28 cellular contexts compared by ENCODE assay signal in the genomic region with DNA sequence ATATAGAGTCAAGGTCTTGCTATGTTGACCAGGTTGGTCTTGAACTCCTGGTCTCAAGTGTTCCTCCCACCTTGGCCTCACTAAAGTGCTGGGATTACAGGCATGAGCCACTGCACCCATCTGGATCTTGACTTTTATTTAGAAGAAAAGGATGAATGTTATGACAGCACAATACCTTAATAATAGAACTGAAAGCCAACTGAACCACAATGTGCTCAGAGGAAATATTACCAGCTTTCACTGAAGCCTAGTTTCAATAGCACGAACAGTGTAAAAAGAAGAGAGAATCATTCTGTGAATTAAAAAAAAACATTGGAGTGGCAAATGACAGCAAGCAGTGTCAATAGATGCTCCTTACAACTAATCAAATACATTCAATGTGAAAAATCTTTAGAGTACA.
DNase-seq lines count a peak whose midpoint lies in the region; ATAC-seq and TF ChIP-seq lines count a peak whose summit lies in the region.
"Had no signal": no experiment of that assay in that cellular context is flagged by ENCODE, and none has a peak within 500 bp of the region (broad histone marks: within the 10 kb centered on the region; RNA-seq: fewer than 3 reads in every experiment).

No MANE protein-coding gene starts in this region.

- H3K4me1 ChIP-seq in mesenchymal stem cell (ENCODE audit: control insufficient read depth, insufficient read depth, low read depth, low read length), result no peaks in the 10 kb centered on the region
- H3K4me1 ChIP-seq: transverse colon had no signal

- H2AK5ac ChIP-seq in mesenchymal stem cell (ENCODE audit: low read length, severe bottlenecking), result no peak overlapping the region

- no peaks in the 10 kb centered on the region for H3K9me3 ChIP-seq in mesenchymal stem cell (ENCODE audit: control insufficient read depth, low read length)
- H3K9me3 ChIP-seq: SK-N-SH, transverse colon had no signal

- H3K14ac ChIP-seq in mesenchymal stem cell (ENCODE audit: low read length in 2 of 2), result no peak overlapping the region

- CTCF ChIA-PET in GM10248 (lab: Yijun Ruan, JAX), result interaction anchor here (1.1 to 1.3 kb wide), 2 partner anchors 12 to 155 kb away, joined by 3 to 4 read pairs; no protein-coding TSS in a partner anchor

- no peak overlapping the region for H3K9ac ChIP-seq in mesenchymal stem cell (ENCODE audit: low read length)
- H3K9ac ChIP-seq: SK-N-SH had no signal

- no peak overlapping the region for H4K8ac ChIP-seq in mesenchymal stem cell (ENCODE audit: low read length)

- no peaks in the 10 kb centered on the region for H3K79me1 ChIP-seq in mesenchymal stem cell (replicated peaks; ENCODE audit: low read length, poor library complexity, severe bottlenecking)

- WGBS in mesenchymal stem cell, result no CpG with 5 or more reads among the region's 1 CpG

- no peak overlapping the region for H2BK120ac ChIP-seq in mesenchymal stem cell (ENCODE audit: low read depth, low read length)

- no peak overlapping the region for H2BK12ac ChIP-seq in mesenchymal stem cell (ENCODE audit: low read length in 2 of 2)

- no peak overlapping the region for H2BK5ac ChIP-seq in mesenchymal stem cell (ENCODE audit: low read depth, low read length, poor library complexity, severe bottlenecking)

- H3K4me3 ChIP-seq in mesenchymal stem cell (ENCODE audit: insufficient read depth in 1 of 2, low read depth in 1 of 2, low read length in 2 of 2), result no peak overlapping the region
- H3K4me3 ChIP-seq: coronary artery, PC-9, transverse colon had no signal

- H3K4ac ChIP-seq in mesenchymal stem cell (ENCODE audit: low read depth in 1 of 2, low read length in 2 of 2), result no peak overlapping the region

- H3K23ac ChIP-seq in mesenchymal stem cell (ENCODE audit: low read length in 2 of 2), result no peak overlapping the region

- DNase-seq in GM10248 (ENCODE audit: extremely low spot score), result peak; percentile 7
- DNase-seq in mesenchymal stem cell, result no peak
- DNase-seq in stimulated activated naive CD4-positive, alpha-beta T cell (lab: John Stamatoyannopoulos, UW), result no peak
- DNase-seq: activated CD8-positive, alpha-beta memory T cell treated with anti-CD3 and anti-CD28 coated beads, Interleukin-2, amount 10 ng/mL, durations not matched to agents 7 days and 5 days; activated naive CD4-positive, alpha-beta T cell; activated T-cell treated with anti-CD3 and anti-CD28 coated beads, Interleukin-2, amount 50 U/mL, for 48 hours; CD4-positive, alpha-beta T cell; DND-41; effector CD8-positive, alpha-beta T cell; GF-D8; immature natural killer cell; IMR-90; left colon; NCI-H1694 treated with DMSO at 0.1 percent for 48 hours; NCI-H524 treated with DMSO at 0.1 percent for 48 hours; PC-9; SK-N-SH; stimulated activated CD4-positive, alpha-beta T cell treated with anti-CD3 and anti-CD28 coated beads, Interleukin-4, amount 100 ng/mL, for 24 hours; transverse colon had no signal

- no peak overlapping the region for H4K91ac ChIP-seq in mesenchymal stem cell (ENCODE audit: low read length)

- POLR2A ChIA-PET in GM10248 (lab: Yijun Ruan, JAX), result no interaction called here

- H3K27ac ChIP-seq in mesenchymal stem cell (ENCODE audit: low read length, poor library complexity, severe bottlenecking), result no peak overlapping the region
- H3K27ac ChIP-seq: coronary artery, epithelial cell of prostate, PC-9, transverse colon had no signal

- no peak overlapping the region for H3K4me2 ChIP-seq in mesenchymal stem cell (ENCODE audit: low read length, poor library complexity, severe bottlenecking)
- H3K4me2 ChIP-seq: PC-9, SK-N-SH had no signal

- TF ChIP-seq CTCF in GM10248 (IDR thresholded peaks at IDR 0.05; ENCODE audit: control extremely low read depth, extremely low read depth, low read depth, missing control alignments), result no peak

- peak; percentile 62 for ATAC-seq in GM18858 (IDR thresholded peaks at IDR 0.05; ENCODE audit: unreplicated experiment)
- ATAC-seq in HG02870 (IDR thresholded peaks at IDR 0.05; ENCODE audit: unreplicated experiment), result peak; percentile 76
- ATAC-seq in HG03565 (IDR thresholded peaks at IDR 0.05; ENCODE audit: unreplicated experiment), result peak; percentile 67
- no peak for ATAC-seq in GM18517 (IDR thresholded peaks at IDR 0.05; ENCODE audit: unreplicated experiment)
- ATAC-seq in GM19324 (IDR thresholded peaks at IDR 0.05; ENCODE audit: low FRiP score, unreplicated experiment), result no peak
- ATAC-seq: activated CD8-positive, alpha-beta memory T cell treated with anti-CD3 and anti-CD28 coated beads, Interleukin-2, amount 10 ng/mL, durations not matched to agents 7 days and 5 days; HCT116; left colon; Right ventricle myocardium inferior had no signal

- no peak overlapping the region for H3K18ac ChIP-seq in mesenchymal stem cell (ENCODE audit: low read depth in 1 of 2, low read length in 2 of 2)

- H3K36me3 ChIP-seq in mesenchymal stem cell (ENCODE audit: control insufficient read depth in 1 of 2, insufficient read depth in 2 of 2, low read depth in 1 of 2, low read length in 2 of 2), result no peaks in the 10 kb centered on the region
- H3K36me3 ChIP-seq: transverse colon had no signal

- H2BK15ac ChIP-seq in mesenchymal stem cell (ENCODE audit: low read depth, poor library complexity, severe bottlenecking), result no peak overlapping the region

- H3K27me3 ChIP-seq in mesenchymal stem cell (ENCODE audit: control insufficient read depth in 1 of 2, insufficient read depth in 1 of 2, low read length in 2 of 2), result no peaks in the 10 kb centered on the region
- H3K27me3 ChIP-seq: transverse colon had no signal

- H2AFZ ChIP-seq in mesenchymal stem cell (ENCODE audit: low read depth, low read length), result no peak overlapping the region
- H2AFZ ChIP-seq: PC-9 had no signal

Comparison
In these comparisons a context has a peak if more than half of its experiments do, and no peak if none do; other contexts are left out.
1. ATAC-seq: peak in GM18858 (single experiment), HG02870 (single experiment) and HG03565 (single experiment); none in GM18517 (single experiment) and GM19324 (single experiment).